ENCODE assay signal across 28 cellular contexts in genomic region chr16:88323041-88323440, GRCh38.
"Had no signal": no experiment of that assay in that cellular context is flagged by ENCODE, and none has a peak within 500 bp of the region (broad histone marks: within the 10 kb centered on the region; RNA-seq: fewer than 3 reads in every experiment).

No MANE protein-coding gene starts in this region.

- ATAC-seq: activated naive CD8-positive, alpha-beta T cell treated with anti-CD3 and anti-CD28 coated beads, Interleukin-2, amount 50 U/mL, for 24 hours; activated T-cell treated with anti-CD3 and anti-CD28 coated beads, Interleukin-2, amount 50 U/mL, for 4 hours; body of pancreas; effector memory CD8-positive, alpha-beta T cell; foreskin keratinocyte; gastrocnemius medialis; heart left ventricle; WTC11 had no signal

- H3K27me3 ChIP-seq: adrenal gland, body of pancreas, foreskin keratinocyte, heart left ventricle had no signal

- H3K9me3 ChIP-seq: adrenal gland, body of pancreas, esophagus muscularis mucosa, gastrocnemius medialis had no signal

- FAIRE-seq: colon had no signal

- H3K4me3 ChIP-seq: adrenal gland, body of pancreas, esophagus muscularis mucosa, gastrocnemius medialis, heart left ventricle had no signal

- DNase-seq: activated CD4-positive, alpha-beta memory T cell treated with anti-CD3 and anti-CD28 coated beads, Interleukin-2, amount 10 ng/mL, durations not matched to agents 7 days and 5 days; activated CD4-positive, alpha-beta T cell treated with anti-CD3 and anti-CD28 coated beads for 1 hour; activated CD4-positive, alpha-beta T cell treated with anti-CD3 and anti-CD28 coated beads for 4 hours; activated CD4-positive, alpha-beta T cell treated with anti-CD3 and anti-CD28 coated beads, Interleukin-2, amount 10 ng/mL, durations not matched to agents 7 days and 5 days; activated CD4-positive, alpha-beta T cell treated with anti-CD3 and anti-CD28 coated beads, Interleukin-2, amount 50 U/mL, for 4 hours; activated effector memory CD4-positive, alpha-beta T cell treated with anti-CD3 and anti-CD28 coated beads, Interleukin-2, amount 50 U/mL, for 16 hours; activated naive CD4-positive, alpha-beta T cell treated with anti-CD3 and anti-CD28 coated beads for 36 hours; activated naive CD8-positive, alpha-beta T cell treated with anti-CD3 and anti-CD28 coated beads for 36 hours; activated naive CD8-positive, alpha-beta T cell treated with anti-CD3 and anti-CD28 coated beads, Interleukin-2, amount 50 U/mL, for 24 hours; activated T-cell treated with anti-CD3 and anti-CD28 coated beads, Interleukin-2, amount 50 U/mL, for 4 hours; adrenal gland; amygdala; body of pancreas; caudate nucleus; cortex of kidney; dermis blood vessel endothelial cell; effector CD4-positive, alpha-beta T cell; effector memory CD8-positive, alpha-beta T cell; erythroblast; foreskin keratinocyte; gastrocnemius medialis; glutamatergic neuron; T-helper 2 cell had no signal

- H3K27ac ChIP-seq: adrenal gland, body of pancreas, esophagus muscularis mucosa, foreskin keratinocyte, gastrocnemius medialis, heart left ventricle, VCaP had no signal

- H3K4me1 ChIP-seq: adrenal gland, body of pancreas, foreskin keratinocyte, gastrocnemius medialis had no signal

- H3K36me3 ChIP-seq: adrenal gland, esophagus muscularis mucosa, gastrocnemius medialis, heart left ventricle had no signal
